In genomic region chr1:31062867-31063380, GRCh38 we compare ENCODE assay signal across 8 cellular contexts. TPM values are rescaled to one million over a fixed set of nuclear protein-coding genes. Genes with fewer than 3 reads are reported as not detected.
A peak's percentile ranks its signal among the peaks of the same experiment; 100 is the strongest.
DNase-seq lines count a peak whose midpoint lies in the region; ATAC-seq and TF ChIP-seq lines count a peak whose summit lies in the region.

No MANE protein-coding gene starts in this region.

- peak overlapping the region; percentile 99 for H3K4me3 Mint-ChIP-seq in activated naive CD4-positive, alpha-beta T cell treated with anti-CD3 and anti-CD28 coated beads for 36 hours
- peak overlapping the region; percentile 99 for H3K4me3 Mint-ChIP-seq in activated naive CD8-positive, alpha-beta T cell treated with anti-CD3 and anti-CD28 coated beads, Interleukin-2, amount 10 ng/mL, durations not matched to agents 7 days and 5 days

- no peaks in the 10 kb centered on the region for H3K9me3 ChIP-seq in thoracic aorta

- no peaks in the 10 kb centered on the region for H3K9me3 Mint-ChIP-seq in activated naive CD4-positive, alpha-beta T cell treated with anti-CD3 and anti-CD28 coated beads for 36 hours
- no peaks in the 10 kb centered on the region for H3K9me3 Mint-ChIP-seq in activated naive CD8-positive, alpha-beta T cell treated with anti-CD3 and anti-CD28 coated beads, Interleukin-2, amount 10 ng/mL, durations not matched to agents 7 days and 5 days

- intact Hi-C loops in activated naive CD4-positive, alpha-beta T cell treated with anti-CD3 and anti-CD28 coated beads for 36 hours (cut with micrococcal nuclease) = loop anchor here (10.0 kb wide), 1 partner anchor 872 kb away; the partner anchor contains the start of gene PTP4A2

- H3K27ac Mint-ChIP-seq in activated naive CD4-positive, alpha-beta T cell treated with anti-CD3 and anti-CD28 coated beads for 36 hours = peak overlapping the region; percentile 77
- peak overlapping the region; percentile 16 for H3K27ac Mint-ChIP-seq in activated naive CD8-positive, alpha-beta T cell treated with anti-CD3 and anti-CD28 coated beads, Interleukin-2, amount 10 ng/mL, durations not matched to agents 7 days and 5 days

- CTCF ChIA-PET in activated naive CD4-positive, alpha-beta T cell treated with anti-CD3 and anti-CD28 coated beads for 36 hours (lab: Charles Lee) = no interaction called here

- POLR2A ChIA-PET in activated naive CD8-positive, alpha-beta T cell treated with anti-CD3 and anti-CD28 coated beads, Interleukin-2, amount 10 ng/mL, durations not matched to agents 7 days and 5 days (lab: Charles Lee) = interaction anchor here (1.5 kb wide), 1 partner anchor 22 kb away, joined by 3 read pairs; no protein-coding TSS in a partner anchor

- H3K4me1 ChIP-seq in thoracic aorta (ENCODE audit: control insufficient read depth in 1 of 2, low read depth in 2 of 2) = peaks cover 18 to 43% of the 10 kb centered on the region in 2 donors

- peak overlapping the region; percentile 69 for H3K4me3 ChIP-seq in kidney epithelial cell (ENCODE audit: low read depth, low read length)
- H3K4me3 ChIP-seq in thoracic aorta = peak overlapping the region; percentile 87

- peak; percentile 14 for DNase-seq in activated naive CD4-positive, alpha-beta T cell treated with anti-CD3 and anti-CD28 coated beads for 36 hours
- no peak for DNase-seq in activated naive CD4-positive, alpha-beta T cell treated with Interleukin-2 at 50 U/mL for 16 hours
- no peak for DNase-seq in activated naive CD8-positive, alpha-beta T cell treated with anti-CD3 and anti-CD28 coated beads, Interleukin-2, amount 10 ng/mL, durations not matched to agents 7 days and 5 days
- DNase-seq in kidney epithelial cell (ENCODE audit: low read depth) = no peak
- DNase-seq in thoracic aorta (ENCODE audit: low spot score) = no peak
- DNase-seq in AML-193 (lab: John Stamatoyannopoulos, UW) = no peak
- no peak for DNase-seq in GM03348 (ENCODE audit: low spot score)

- TF ChIP-seq CTCF in kidney epithelial cell (IDR thresholded peaks at IDR 0.05; ENCODE audit: insufficient read depth, low read length, poor library complexity, severe bottlenecking) (no peak), thoracic aorta (IDR thresholded peaks at IDR 0.05) (no peak)

- no peak for ATAC-seq in activated naive CD8-positive, alpha-beta T cell treated with anti-CD3 and anti-CD28 coated beads, Interleukin-2, amount 10 ng/mL, durations not matched to agents 7 days and 5 days (ENCODE audit: low read depth)
- ATAC-seq in thoracic aorta (ENCODE audit: insufficient number of reproducible peaks, low FRiP score, low read depth) (no peak), HG03342 (IDR thresholded peaks at IDR 0.05; ENCODE audit: unreplicated experiment) (no peak)

- H3K27me3 ChIP-seq in kidney epithelial cell (ENCODE audit: control insufficient read depth, insufficient read depth, low read length) (no peaks in the 10 kb centered on the region), thoracic aorta (replicated peaks; ENCODE audit: insufficient read depth) (no peaks in the 10 kb centered on the region)

- no peaks in the 10 kb centered on the region for H3K27me3 Mint-ChIP-seq in activated naive CD4-positive, alpha-beta T cell treated with anti-CD3 and anti-CD28 coated beads for 36 hours (ENCODE audit: low read depth)
- no peaks in the 10 kb centered on the region for H3K27me3 Mint-ChIP-seq in activated naive CD8-positive, alpha-beta T cell treated with anti-CD3 and anti-CD28 coated beads, Interleukin-2, amount 10 ng/mL, durations not matched to agents 7 days and 5 days

- peaks cover 33% of the 10 kb centered on the region for H3K36me3 Mint-ChIP-seq in activated naive CD4-positive, alpha-beta T cell treated with anti-CD3 and anti-CD28 coated beads for 36 hours (ENCODE audit: low read depth)
- peaks cover 15% of the 10 kb centered on the region for H3K36me3 Mint-ChIP-seq in activated naive CD8-positive, alpha-beta T cell treated with anti-CD3 and anti-CD28 coated beads, Interleukin-2, amount 10 ng/mL, durations not matched to agents 7 days and 5 days

- peaks cover 2% of the 10 kb centered on the region for H3K36me3 ChIP-seq in kidney epithelial cell (ENCODE audit: control insufficient read depth, insufficient read depth, low read length)
- peaks cover 12% of the 10 kb centered on the region for H3K36me3 ChIP-seq in thoracic aorta

- H3K27ac ChIP-seq in thoracic aorta = peak overlapping the region in 1 of 2 donors; percentile 33

- H3K4me1 Mint-ChIP-seq in activated naive CD4-positive, alpha-beta T cell treated with anti-CD3 and anti-CD28 coated beads for 36 hours (ENCODE audit: low read depth) = peaks cover 49% of the 10 kb centered on the region
- H3K4me1 Mint-ChIP-seq in activated naive CD8-positive, alpha-beta T cell treated with anti-CD3 and anti-CD28 coated beads, Interleukin-2, amount 10 ng/mL, durations not matched to agents 7 days and 5 days = peaks cover 27% of the 10 kb centered on the region

RNA-seq across cellular contexts. Expression of gene PUM1, which starts 2.6 kb away (rescaled TPM):
- total RNA-seq in activated naive CD4-positive, alpha-beta T cell treated with anti-CD3 and anti-CD28 coated beads for 36 hours = 10 to 100 TPM; 84.9 to 89.7 TPM
- total RNA-seq in activated naive CD8-positive, alpha-beta T cell treated with anti-CD3 and anti-CD28 coated beads, Interleukin-2, amount 10 ng/mL, durations not matched to agents 7 days and 5 days = 100 to 1,000 TPM; 112 to 114 TPM
- total RNA-seq in kidney epithelial cell (78.1 and 94.3 TPM in 2 replicates), thoracic aorta (10 to 100 TPM; 70.4 to 97.9 TPM)
